14 cellular contexts compared by ENCODE assay signal in genomic region chr1:25924454-25924853, GRCh38.
"Had no signal": no experiment of that assay in that cellular context is flagged by ENCODE, and none has a peak within 500 bp of the region (broad histone marks: within the 10 kb centered on the region; RNA-seq: fewer than 3 reads in every experiment).

No MANE protein-coding gene starts in this region.

- H3K27me3 Mint-ChIP-seq: activated naive CD8-positive, alpha-beta T cell had no signal

- H3K27ac ChIP-seq: brain microvascular endothelial cell, neutrophil, skin epidermis, thyroid gland had no signal

- H3K4me3 ChIP-seq: thyroid gland had no signal

- H3K36me3 ChIP-seq: brain microvascular endothelial cell, neutrophil, thyroid gland had no signal

- H3K9me3 Mint-ChIP-seq: activated T-cell treated with anti-CD3 and anti-CD28 coated beads, Interleukin-2, amount 50 U/mL, for 4 hours; endodermal cell had no signal

- DNase-seq: activated CD4-positive, alpha-beta T cell treated with anti-CD3 and anti-CD28 coated beads for 1 hour; activated CD4-positive, alpha-beta T cell treated with anti-CD3 and anti-CD28 coated beads, Interleukin-2, amount 50 U/mL, for 48 hours; activated CD8-positive, alpha-beta memory T cell treated with anti-CD3 and anti-CD28 coated beads, Interleukin-2, amount 10 ng/mL, durations not matched to agents 7 days and 5 days; activated gamma-delta T cell; activated T-cell treated with anti-CD3 and anti-CD28 coated beads, Interleukin-2, amount 50 U/mL, for 4 hours; brain microvascular endothelial cell; endodermal cell; hypothalamus; kidney glomerular epithelial cell; thyroid gland had no signal

- ATAC-seq: activated CD8-positive, alpha-beta memory T cell treated with anti-CD3 and anti-CD28 coated beads, Interleukin-2, amount 10 ng/mL, durations not matched to agents 7 days and 5 days; activated T-cell treated with anti-CD3 and anti-CD28 coated beads, Interleukin-2, amount 50 U/mL, for 4 hours had no signal

- FAIRE-seq: urothelium cell line had no signal

- H3K36me3 Mint-ChIP-seq: activated CD8-positive, alpha-beta memory T cell treated with anti-CD3 and anti-CD28 coated beads, Interleukin-2, amount 10 ng/mL, durations not matched to agents 7 days and 5 days; activated naive CD8-positive, alpha-beta T cell had no signal

- H3K9me3 ChIP-seq: neutrophil, thyroid gland had no signal

- H3K4me3 Mint-ChIP-seq: activated CD8-positive, alpha-beta memory T cell treated with anti-CD3 and anti-CD28 coated beads, Interleukin-2, amount 10 ng/mL, durations not matched to agents 7 days and 5 days had no signal

- H3K27me3 ChIP-seq: brain microvascular endothelial cell, thyroid gland had no signal

- H3K27ac Mint-ChIP-seq: activated CD8-positive, alpha-beta memory T cell treated with anti-CD3 and anti-CD28 coated beads, Interleukin-2, amount 10 ng/mL, durations not matched to agents 7 days and 5 days; activated naive CD8-positive, alpha-beta T cell; endodermal cell had no signal
